8 cellular contexts compared by ENCODE assay signal in genomic region chr17:45428954-45429337, GRCh38. TPM values are rescaled to one million over a fixed set of nuclear protein-coding genes. Genes with fewer than 3 reads are reported as not detected.
DNase-seq lines count a peak whose midpoint lies in the region; ATAC-seq and TF ChIP-seq lines count a peak whose summit lies in the region.

No MANE protein-coding gene starts in this region.

- H2AFZ ChIP-seq in H9 (ENCODE audit: low read length): no peak overlapping the region

- peaks cover 3 to 7% of the 10 kb centered on the region in 2 experiments; a peak in 4 of 5 replicates for H3K9me3 Mint-ChIP-seq in H9

- DNase-seq in H9: no peak
- no peak for DNase-seq in WERI-Rb-1
- DNase-seq in mesendoderm: no peak
- DNase-seq in NCI-H1092 (lab: John Stamatoyannopoulos, UW): no peak
- DNase-seq in ascending aorta (ENCODE audit: low spot score in 2 of 2): no peak
- DNase-seq in foreskin melanocyte: no peak

- ATAC-seq in GM21529 (IDR thresholded peaks at IDR 0.05; ENCODE audit: unreplicated experiment): no peak

- peaks cover 22% of the 10 kb centered on the region for H3K23me2 ChIP-seq in H9 (ENCODE audit: insufficient read length, low read depth, low read length, poor library complexity, severe bottlenecking)

- no peak overlapping the region for H2BK12ac ChIP-seq in H9 (ENCODE audit: insufficient read length, low read depth, low read length)

- peaks cover 3 to 63% (median 31%) of the 10 kb centered on the region in 11 experiments; a peak in 16 of 22 replicates for H4K20me1 ChIP-seq in BLaER1 treated with 17β-estradiol and CSF1 and Interleukin-3, amounts not matched to agents 10 nM and 100 nM
- peaks cover 4% of the 10 kb centered on the region for H4K20me1 ChIP-seq in H9 (ENCODE audit: control insufficient read depth, insufficient read depth, insufficient read length)

- H3K56ac ChIP-seq in H9 (ENCODE audit: insufficient read length, low read depth, low read length) (no peak overlapping the region), mesendoderm (ENCODE audit: low read length) (no peak overlapping the region)

- H3K79me1 ChIP-seq in H9 (ENCODE audit: insufficient read depth, low read depth, low read length, poor library complexity, severe bottlenecking): no peaks in the 10 kb centered on the region
- H3K79me1 ChIP-seq in mesendoderm (ENCODE audit: low read length): no peaks in the 10 kb centered on the region

- peak overlapping the region; percentile 51 to 90 (median 85); a peak in 21 of 22 replicates for H3K27ac ChIP-seq in BLaER1 treated with 17β-estradiol and CSF1 and Interleukin-3, amounts not matched to agents 10 nM and 100 nM
- H3K27ac ChIP-seq in H9 (ENCODE audit: insufficient read length, low read depth, low read length): no peak overlapping the region
- no peak overlapping the region for H3K27ac ChIP-seq in WERI-Rb-1
- H3K27ac ChIP-seq in mesendoderm (ENCODE audit: low read depth, low read length): no peak overlapping the region
- no peak overlapping the region for H3K27ac ChIP-seq in ascending aorta

- H3K18ac ChIP-seq in H9 (ENCODE audit: insufficient read length, low read depth, low read length): no peak overlapping the region
- H3K18ac ChIP-seq in mesendoderm (ENCODE audit: low read length): no peak overlapping the region

- H2BK5ac ChIP-seq in H9 (ENCODE audit: insufficient read length, low read length): no peak overlapping the region
- no peak overlapping the region for H2BK5ac ChIP-seq in mesendoderm (ENCODE audit: low read length)

- peaks cover 73 to 88% (median 82%) of the 10 kb centered on the region in 10 experiments for H3K4me1 ChIP-seq in BLaER1 treated with 17β-estradiol and CSF1 and Interleukin-3, amounts not matched to agents 10 nM and 100 nM
- no peaks in the 10 kb centered on the region for H3K4me1 ChIP-seq in H9 (ENCODE audit: insufficient read depth, low read length)
- H3K4me1 ChIP-seq in mesendoderm (ENCODE audit: control insufficient read depth, low read depth, low read length): no peaks in the 10 kb centered on the region
- peaks cover 17 to 25% of the 10 kb centered on the region in 2 donors for H3K4me1 ChIP-seq in ascending aorta

- H2BK120ac ChIP-seq in H9 (ENCODE audit: low read depth, low read length, poor library complexity, severe bottlenecking): no peak overlapping the region
- no peak overlapping the region for H2BK120ac ChIP-seq in mesendoderm (ENCODE audit: low read depth, low read length)

- H4K8ac ChIP-seq in H9 (replicated peaks; ENCODE audit: insufficient read length, low read depth, low read length): no peak overlapping the region
- no peak overlapping the region for H4K8ac ChIP-seq in mesendoderm (ENCODE audit: low read depth, low read length)

- no peak overlapping the region for H3K4ac ChIP-seq in H9 (ENCODE audit: low read depth, low read length)
- no peak overlapping the region for H3K4ac ChIP-seq in mesendoderm (ENCODE audit: low read depth, low read length)

- peaks cover 0 to 18% (median 0%) of the 10 kb centered on the region in 11 experiments; a peak in 7 of 22 replicates for H3K36me3 ChIP-seq in BLaER1 treated with 17β-estradiol and CSF1 and Interleukin-3, amounts not matched to agents 10 nM and 100 nM
- H3K36me3 ChIP-seq in WERI-Rb-1: no peaks in the 10 kb centered on the region
- H3K36me3 ChIP-seq in mesendoderm (ENCODE audit: control insufficient read depth, insufficient read depth, low read length): no peaks in the 10 kb centered on the region
- no peaks in the 10 kb centered on the region for H3K36me3 ChIP-seq in ascending aorta

- H3K27me3 ChIP-seq in BLaER1 treated with 17β-estradiol and CSF1 and Interleukin-3, amounts not matched to agents 10 nM and 100 nM: no peaks in the 10 kb centered on the region; a peak in 1 of 22 replicates
- H3K27me3 ChIP-seq in H9 (ENCODE audit: insufficient read depth, low read length) (peaks cover 19% of the 10 kb centered on the region; the same call in 1 of the 2 replicates), WERI-Rb-1 (ENCODE audit: insufficient read depth, low read depth, severe bottlenecking) (peaks cover 37% of the 10 kb centered on the region), mesendoderm (ENCODE audit: insufficient read depth, low read length, poor library complexity) (peaks cover 25% of the 10 kb centered on the region), ascending aorta (peaks cover 11% of the 10 kb centered on the region)

- H3K14ac ChIP-seq in H9 (ENCODE audit: insufficient read depth, low read length): no peak overlapping the region

- H3K36me3 Mint-ChIP-seq in H9 (ENCODE audit: insufficient read depth in 1 of 3, low read depth in 3 of 3): no peaks in the 10 kb centered on the region; a peak in 2 of 7 replicates

- H3K9me3 ChIP-seq in BLaER1 treated with 17β-estradiol and CSF1 and Interleukin-3, amounts not matched to agents 10 nM and 100 nM (replicated peaks in 1 of 11): no peaks in the 10 kb centered on the region
- no peaks in the 10 kb centered on the region for H3K9me3 ChIP-seq in H9 (ENCODE audit: control insufficient read depth, low read depth, low read length)
- no peaks in the 10 kb centered on the region for H3K9me3 ChIP-seq in WERI-Rb-1 (ENCODE audit: severe bottlenecking)
- no peaks in the 10 kb centered on the region for H3K9me3 ChIP-seq in ascending aorta

- intact Hi-C loops in ascending aorta (cut with DNase I): no loop called here

- H3K27me3 Mint-ChIP-seq in H9 (ENCODE audit: low read depth): peaks cover 68% of the 10 kb centered on the region

- H3K4me2 ChIP-seq in BLaER1 treated with 17β-estradiol and CSF1 and Interleukin-3, amounts not matched to agents 10 nM and 100 nM: peak overlapping the region; percentile 97 to 100 (median 99)
- peak overlapping the region; percentile 70 for H3K4me2 ChIP-seq in H9 (ENCODE audit: insufficient read depth, insufficient read length, low read length)
- peak overlapping the region; percentile 44 for H3K4me2 ChIP-seq in mesendoderm (ENCODE audit: low read length)

- peak overlapping the region; percentile 38 to 70 (median 52); a peak in 19 of 20 replicates for H3K4me3 ChIP-seq in BLaER1 treated with 17β-estradiol and CSF1 and Interleukin-3, amounts not matched to agents 10 nM and 100 nM
- H3K4me3 ChIP-seq in WERI-Rb-1 (ENCODE audit: low read depth, low read length): peak overlapping the region; percentile 18
- no peak overlapping the region for H3K4me3 ChIP-seq in mesendoderm (ENCODE audit: low read length)
- H3K4me3 ChIP-seq in ascending aorta: peak overlapping the region in 1 of 2 donors; percentile 9

- no peak overlapping the region for H3T11ph ChIP-seq in H9 (ENCODE audit: low read length)

- H3K9ac ChIP-seq in BLaER1 treated with 17β-estradiol and CSF1 and Interleukin-3, amounts not matched to agents 10 nM and 100 nM: peak overlapping the region in 10 of 11 experiments; percentile 64 to 85 (median 77); a peak in 20 of 22 replicates
- H3K9ac ChIP-seq in H9 (ENCODE audit: extremely low read depth, insufficient read length, low read length) (no peak overlapping the region), mesendoderm (ENCODE audit: low read length) (no peak overlapping the region)

- H3K27ac Mint-ChIP-seq in H9: no peak overlapping the region

- no peak overlapping the region for H4K91ac ChIP-seq in H9 (ENCODE audit: insufficient read length, low read depth, low read length)

- H4K5ac ChIP-seq in H9 (ENCODE audit: insufficient read length, low read depth, low read length) (no peak overlapping the region), mesendoderm (ENCODE audit: low read length) (no peak overlapping the region)

- H3K79me2 ChIP-seq in H9 (ENCODE audit: insufficient read depth, low read length): no peaks in the 10 kb centered on the region
- H3K79me2 ChIP-seq in mesendoderm (ENCODE audit: control insufficient read depth, insufficient read depth, low read length): no peaks in the 10 kb centered on the region

- no peak overlapping the region for H2BK20ac ChIP-seq in H9 (ENCODE audit: low read depth, low read length, poor library complexity, severe bottlenecking)

- no peak overlapping the region for H2BK15ac ChIP-seq in H9 (ENCODE audit: low read depth, low read length)
- H2BK15ac ChIP-seq in mesendoderm (replicated peaks; ENCODE audit: low read depth): no peak overlapping the region

- H3K4me1 Mint-ChIP-seq in H9: peaks cover 33 to 40% of the 10 kb centered on the region in 2 experiments

- WGBS in H9 (ENCODE audit: extremely low coverage, insufficient read length, low lambda C conversion rate): no CpG with 5 or more reads among the region's 15 CpGs
- no CpG with 5 or more reads among the region's 15 CpGs for WGBS in mesendoderm (ENCODE audit: extremely low coverage, insufficient coverage, low lambda C conversion rate)

- TF ChIP-seq CTCF in H9 (conservative IDR thresholded peaks at IDR 0.05) (no peak), WERI-Rb-1 (IDR thresholded peaks at IDR 0.05; ENCODE audit: low read depth, low read length) (no peak), ascending aorta (IDR thresholded peaks at IDR 0.05) (no peak)

- H3K4me3 Mint-ChIP-seq in H9: peak overlapping the region; percentile 34 to 76

- H3K23ac ChIP-seq in H9 (ENCODE audit: insufficient read length, low read depth, low read length) (no peak overlapping the region), mesendoderm (ENCODE audit: low read length) (no peak overlapping the region)

- H2AK5ac ChIP-seq in H9 (ENCODE audit: insufficient read length, low read length): no peak overlapping the region
- H2AK5ac ChIP-seq in mesendoderm (ENCODE audit: low read length): no peak overlapping the region

RNA-seq across cellular contexts. Expression of gene ARHGAP27, which starts 3.7 kb away (rescaled TPM):
- 9.9 and 11.4 TPM in 2 replicates for total RNA-seq in H9 (2021)
- polyA plus RNA-seq in mesendoderm (2013, experiment 1 of 2): 3.5 TPM
- polyA plus RNA-seq in mesendoderm (2013, experiment 2 of 2): 3.7 TPM
- total RNA-seq in ascending aorta: 80.6 TPM

Comparison
In these comparisons a context has a peak if more than half of its experiments do, and no peak if none do; other contexts are left out.
1. H3K27ac ChIP-seq: peak in BLaER1 treated with 17β-estradiol and CSF1 and Interleukin-3, amounts not matched to agents 10 nM and 100 nM (11 of 11); none in H9 (single experiment), WERI-Rb-1 (single experiment), mesendoderm (single experiment) and ascending aorta (0 of 2).
2. H3K4me2 ChIP-seq: peak in every context shown above with its lines; median percentile 99 in BLaER1 treated with 17β-estradiol and CSF1 and Interleukin-3, amounts not matched to agents 10 nM and 100 nM; 70 in H9; 44 in mesendoderm.
3. H3K9ac ChIP-seq: peak in BLaER1 treated with 17β-estradiol and CSF1 and Interleukin-3, amounts not matched to agents 10 nM and 100 nM (10 of 11); none in H9 (single experiment) and mesendoderm (single experiment).